7 cellular contexts compared by ENCODE assay signal in the genomic region with DNA sequence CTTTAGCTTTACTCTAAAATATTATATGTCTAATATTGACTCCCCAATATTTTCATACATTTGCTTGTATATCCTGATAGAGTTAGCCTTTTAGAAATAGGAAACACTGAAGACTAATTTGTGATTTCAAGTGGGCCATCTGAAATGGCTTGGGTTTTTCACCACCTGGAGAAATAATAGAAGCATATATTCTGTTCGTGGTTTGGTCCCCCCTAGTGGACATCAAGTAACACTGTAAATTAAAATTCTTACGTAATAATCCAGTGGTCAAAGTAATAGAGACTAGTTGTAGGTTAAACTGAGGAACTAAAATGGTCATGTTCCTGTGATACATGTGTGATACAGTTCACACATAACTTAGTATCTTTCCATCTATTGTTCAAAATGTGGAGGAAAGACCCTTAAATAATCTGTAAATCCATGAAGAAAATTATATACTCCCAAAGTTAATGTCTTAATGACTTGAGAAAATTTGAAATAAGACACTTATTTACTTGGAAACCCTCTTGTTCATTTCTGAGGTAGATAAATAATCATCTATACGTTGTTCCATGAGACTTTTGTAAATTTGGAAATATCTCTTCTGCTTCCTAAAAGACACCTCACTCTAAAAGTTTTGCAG.
DNase-seq lines count a peak whose midpoint lies in the region; ATAC-seq and TF ChIP-seq lines count a peak whose summit lies in the region.

No MANE protein-coding gene starts in this region.

- H3K4me3 Mint-ChIP-seq in brain, result no peak overlapping the region

- H3K27me3 Mint-ChIP-seq in brain, result peaks cover 5% of the 10 kb centered on the region

- H3K36me3 Mint-ChIP-seq in brain, result no peaks in the 10 kb centered on the region

- no peak overlapping the region for H3K27ac Mint-ChIP-seq in brain

- no peaks in the 10 kb centered on the region for H3K9me3 Mint-ChIP-seq in brain

- no peaks in the 10 kb centered on the region for H3K4me1 Mint-ChIP-seq in brain

- TF ChIP-seq CTCF in GM12872 (IDR thresholded peaks at IDR 0.05; ENCODE audit: insufficient read depth, low read depth, low read length) (peak; percentile 44; the same call in 2 of the 3 replicates), brain (conservative IDR thresholded peaks at IDR 0.05) (peak; percentile 57 to 72)

- peak; percentile 78 for ATAC-seq in GM21786 (IDR thresholded peaks at IDR 0.05; ENCODE audit: unreplicated experiment)
- no peak for ATAC-seq in HG03045 (IDR thresholded peaks at IDR 0.05; ENCODE audit: unreplicated experiment)

- DNase-seq in M059J (ENCODE audit: low read depth) (peak; percentile 24), midbrain (lab: John Stamatoyannopoulos, UW) (peak; percentile 1), activated gamma-delta T cell (lab: John Stamatoyannopoulos, UW) (no peak)
